ENCODE assay signal across 10 cellular contexts in the genomic region with DNA sequence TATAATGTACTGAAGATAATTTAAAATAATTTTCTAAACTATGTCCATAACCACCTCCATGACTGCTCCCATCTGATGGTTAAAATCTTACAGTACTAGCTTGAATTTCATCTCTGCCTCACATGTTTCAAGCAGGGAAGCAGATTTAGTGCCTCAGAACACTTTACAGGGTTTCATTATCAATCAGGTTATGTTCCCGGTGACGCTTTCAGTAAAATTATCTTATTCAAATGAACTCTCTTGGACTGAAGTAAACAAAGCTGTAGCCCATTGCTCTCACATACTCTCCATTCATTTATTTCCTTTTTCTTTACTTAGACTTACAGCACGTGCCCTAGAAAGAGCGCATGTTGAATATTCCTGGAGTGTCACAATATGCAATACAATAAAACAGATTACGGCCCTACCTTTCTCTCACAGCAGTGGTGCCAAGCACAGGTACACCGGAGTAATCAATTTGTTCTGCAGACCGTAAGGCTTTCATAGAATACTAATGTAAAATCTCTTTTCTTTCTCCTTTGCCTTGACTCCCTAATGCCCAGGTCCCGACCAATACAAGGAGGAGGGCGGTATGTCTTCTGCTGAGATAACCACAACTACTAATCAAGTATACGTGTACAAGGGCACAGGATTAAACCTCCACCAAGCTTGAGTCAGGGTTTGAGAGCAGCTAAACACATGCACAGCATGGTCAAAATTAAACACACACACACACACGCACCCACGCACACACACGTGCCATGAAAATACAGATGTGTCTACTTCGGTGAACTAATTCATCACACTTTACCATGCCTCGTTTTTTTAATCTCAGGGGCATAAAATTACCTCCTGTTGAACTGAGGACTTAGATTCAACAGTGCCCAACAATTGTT.
DNase-seq lines count a peak whose midpoint lies in the region; ATAC-seq and TF ChIP-seq lines count a peak whose summit lies in the region.
"Had no signal": no experiment of that assay in that cellular context is flagged by ENCODE, and none has a peak within 500 bp of the region (broad histone marks: within the 10 kb centered on the region; RNA-seq: fewer than 3 reads in every experiment).

No MANE protein-coding gene starts in this region.

- peak; percentile 95 for ATAC-seq in GM21447 (IDR thresholded peaks at IDR 0.05; ENCODE audit: unreplicated experiment)
- ATAC-seq in HG03354 (IDR thresholded peaks at IDR 0.05; ENCODE audit: poor library complexity, severe bottlenecking, unreplicated experiment) = peak; percentile 91

- H3K27ac ChIP-seq in breast epithelium = no peak overlapping the region
- H3K27ac ChIP-seq: cardiac muscle cell had no signal

- H3K36me3 ChIP-seq in GM06990 (ENCODE audit: control insufficient read depth, insufficient read depth, low read length) (no peaks in the 10 kb centered on the region), breast epithelium (no peaks in the 10 kb centered on the region)
- H3K36me3 ChIP-seq: cardiac muscle cell had no signal

- H3K4me3 ChIP-seq in GM06990 (replicated peaks; ENCODE audit: low read depth, low read length) = no peak overlapping the region
- peak overlapping the region; percentile 0 for H3K4me3 ChIP-seq in epithelial cell of proximal tubule (ENCODE audit: low read depth, low read length)
- no peak overlapping the region for H3K4me3 ChIP-seq in breast epithelium
- H3K4me3 ChIP-seq: cardiac muscle cell had no signal

- DNase-seq in GM06990 (ENCODE audit: extremely low read depth, insufficient read length) (peak; percentile 23), epithelial cell of proximal tubule (ENCODE audit: low read depth) (no peak), OCI-M1 (lab: John Stamatoyannopoulos, UW) (no peak), hypothalamus (lab: John Stamatoyannopoulos, UW) (no peak), breast epithelium (ENCODE audit: low spot score in 2 of 2) (no peak)
- no peak for DNase-seq in activated CD4-positive, CD25-positive, alpha-beta regulatory T cell treated with anti-CD3 and anti-CD28 coated beads, Interleukin-2, amount 50 U/mL, for 72 hours
- DNase-seq: activated CD4-positive, alpha-beta T cell treated with anti-CD3 and anti-CD28 coated beads, Interleukin-2, amount 50 U/mL, for 1 hour had no signal

- no peak for TF ChIP-seq POLR2A in breast epithelium (IDR thresholded peaks at IDR 0.05)

- intact Hi-C loops in breast epithelium (cut with DNase I; ENCODE audit: low total_unique reads) = loop anchor here (5.0 kb wide), 1 partner anchor 470 kb away; no protein-coding TSS in a partner anchor

- no peaks in the 10 kb centered on the region for H3K9me3 ChIP-seq in breast epithelium

- H3K4me1 ChIP-seq in breast epithelium = peaks cover 5 to 6% of the 10 kb centered on the region in 2 donors

- H3K27me3 ChIP-seq in GM06990 (replicated peaks; ENCODE audit: control insufficient read depth, insufficient read depth, low read length) (no peaks in the 10 kb centered on the region), breast epithelium (no peaks in the 10 kb centered on the region)
- H3K27me3 ChIP-seq: cardiac muscle cell had no signal

- TF ChIP-seq CTCF in GM06990 (IDR thresholded peaks at IDR 0.05; ENCODE audit: insufficient read depth, low read length, poor library complexity, severe bottlenecking) (no peak), epithelial cell of proximal tubule (conservative IDR thresholded peaks at IDR 0.05; ENCODE audit: low read depth, low read length) (no peak), breast epithelium (IDR thresholded peaks at IDR 0.05) (no peak)
